In the genomic region with DNA sequence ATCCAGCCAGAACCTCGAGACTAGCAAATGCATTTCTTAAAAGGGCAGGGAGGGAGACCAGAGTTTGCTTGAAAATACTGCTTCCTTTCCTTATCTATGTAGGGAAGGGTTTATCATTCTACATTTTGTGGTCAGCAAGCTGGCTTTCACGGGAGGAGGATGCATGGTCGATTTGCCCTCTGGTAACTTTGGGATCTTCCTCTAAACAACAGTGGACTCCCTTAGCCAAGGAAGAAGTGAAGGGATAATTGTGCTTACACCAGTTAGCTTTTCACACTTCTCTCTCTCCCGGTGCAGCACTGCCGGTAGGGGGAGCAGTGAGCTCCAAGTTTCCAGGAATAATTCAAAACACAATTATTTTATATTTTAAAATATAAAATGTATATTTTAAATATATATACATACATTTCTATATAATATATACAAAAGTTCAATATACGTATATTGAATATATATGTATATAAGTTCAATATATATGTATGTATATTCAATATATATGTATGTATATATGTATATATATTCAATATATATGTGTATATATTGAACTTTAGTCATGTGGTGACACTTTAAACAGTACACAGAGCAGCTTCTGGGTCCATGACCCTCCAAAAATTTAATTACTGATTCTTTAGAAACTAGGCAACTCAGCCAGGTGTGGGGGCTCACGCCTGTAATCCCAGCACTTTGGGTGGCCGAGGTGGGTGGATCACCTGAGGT, we compare ENCODE assay signal across 8 cellular contexts. TPM values are rescaled to one million over a fixed set of nuclear protein-coding genes. Genes with fewer than 3 reads are reported as not detected.
DNase-seq lines count a peak whose midpoint lies in the region; ATAC-seq and TF ChIP-seq lines count a peak whose summit lies in the region.

No MANE protein-coding gene starts in this region.

- TF ChIP-seq POLR2A in right lobe of liver (IDR thresholded peaks at IDR 0.05): peak; percentile 11

- H3K4me1 ChIP-seq in Loucy (ENCODE audit: insufficient read depth, low read length, poor library complexity, severe bottlenecking) (peaks cover 15% of the 10 kb centered on the region), ectodermal cell (ENCODE audit: control insufficient read depth, insufficient read depth, low read length) (peaks cover 18% of the 10 kb centered on the region), right lobe of liver (peaks cover 0 to 59% (median 22%) of the 10 kb centered on the region in 4 donors)

- no peaks in the 10 kb centered on the region for H3K27me3 ChIP-seq in Loucy (ENCODE audit: insufficient read depth, low read length, poor library complexity, severe bottlenecking)
- no peaks in the 10 kb centered on the region for H3K27me3 ChIP-seq in ectodermal cell (ENCODE audit: control insufficient read depth, insufficient read depth, low read length, poor library complexity, severe bottlenecking)
- no peaks in the 10 kb centered on the region for H3K27me3 ChIP-seq in right lobe of liver

- DNase-seq in DMS53 treated with DMSO at 0.1 percent for 48 hours (lab: John Stamatoyannopoulos, UW; ENCODE audit: unreplicated experiment): peak; percentile 46
- peak; percentile 41 to 51 for DNase-seq in activated CD4-positive, alpha-beta T cell treated with anti-CD3 and anti-CD28 coated beads, Interleukin-2, amount 50 U/mL, for 4 hours
- peak; percentile 58 to 70 (median 65) for DNase-seq in right lobe of liver
- peak; percentile 59 for DNase-seq in stimulated activated CD4-positive, alpha-beta T cell treated with anti-CD3 and anti-CD28 coated beads, Interleukin-4, amount 100 ng/mL, for 1 hour

- H3K9ac ChIP-seq in Loucy (ENCODE audit: low read depth, low read length, poor library complexity, severe bottlenecking): no peak overlapping the region

- H3K36me3 ChIP-seq in Loucy (ENCODE audit: insufficient read depth, low read length) (peaks cover 30% of the 10 kb centered on the region; the same call in 1 of the 2 replicates), ectodermal cell (ENCODE audit: control insufficient read depth, insufficient read depth, low read length) (peaks cover 7% of the 10 kb centered on the region), right lobe of liver (peaks cover 0 to 4% (median 0%) of the 10 kb centered on the region in 4 donors)

- H3K4me3 ChIP-seq in Loucy (ENCODE audit: low read length, poor library complexity, severe bottlenecking) (no peak overlapping the region), ectodermal cell (ENCODE audit: insufficient read depth, low read depth, low read length) (no peak overlapping the region), right lobe of liver (peak overlapping the region; percentile 52 to 66 (median 65))

- TF ChIP-seq CTCF in Loucy (conservative IDR thresholded peaks at IDR 0.05; ENCODE audit: low read length): peak; percentile 60
- peak; percentile 52 to 92 (median 90) for TF ChIP-seq CTCF in right lobe of liver (IDR thresholded peaks at IDR 0.05)

- H3K27ac ChIP-seq in ectodermal cell (ENCODE audit: insufficient read depth, low read depth, low read length, poor library complexity, severe bottlenecking) (peak overlapping the region; percentile 80), right lobe of liver (peak overlapping the region; percentile 80 to 85 (median 84))

- no peaks in the 10 kb centered on the region for H3F3A ChIP-seq in Loucy (ENCODE audit: low read depth)

- H2AFZ ChIP-seq in Loucy (ENCODE audit: low read length): no peak overlapping the region

- no peaks in the 10 kb centered on the region for H3K9me2 ChIP-seq in Loucy (replicated peaks; ENCODE audit: low read depth, low read length)

- 51 to 63% methylated on average over 5 to 6 of the region's 8 CpGs for WGBS in ectodermal cell, 2 experiments
- 18% methylated on average over 8 of the region's 8 CpGs for WGBS in right lobe of liver (ENCODE audit: insufficient coverage, low coverage, low lambda C conversion rate, missing lambda C conversion rate)

- H4K20me1 ChIP-seq in Loucy (ENCODE audit: insufficient read depth, low read length, poor library complexity, severe bottlenecking): peaks cover 4% of the 10 kb centered on the region

- intact Hi-C loops in right lobe of liver (cut with DNase I): no loop called here

- H3K9me3 ChIP-seq in Loucy (ENCODE audit: insufficient read depth, low read depth, low read length) (no peaks in the 10 kb centered on the region), ectodermal cell (ENCODE audit: control insufficient read depth, low read length) (no peaks in the 10 kb centered on the region), right lobe of liver (no peaks in the 10 kb centered on the region)

- no peaks in the 10 kb centered on the region for H3K79me2 ChIP-seq in Loucy (ENCODE audit: insufficient read depth, low read length)

- ATAC-seq in right lobe of liver (peak; percentile 27 to 50 (median 46)), GM19328 (IDR thresholded peaks at IDR 0.05; ENCODE audit: unreplicated experiment) (no peak), HG03097 (IDR thresholded peaks at IDR 0.05; ENCODE audit: low FRiP score, unreplicated experiment) (no peak)

- no peak overlapping the region for H3K4me2 ChIP-seq in Loucy (ENCODE audit: low read depth, low read length, poor library complexity, severe bottlenecking)

RNA-seq across cellular contexts. Expression of gene ACACB, which starts 4.5 kb away (rescaled TPM):
- 7.8 TPM for polyA plus RNA-seq in ectodermal cell (2013, experiment 1 of 4)
- polyA plus RNA-seq in ectodermal cell (2013, experiment 2 of 4): 8.1 TPM
- polyA plus RNA-seq in ectodermal cell (2013, experiment 3 of 4): 6.3 TPM
- polyA plus RNA-seq in ectodermal cell (2013, experiment 4 of 4): 7.0 TPM
- 100 to 1,000 TPM; 107 to 237 (median 187) TPM for total RNA-seq in right lobe of liver

RNA-seq across cellular contexts. Expression of gene UNG, which starts 14.5 kb away (rescaled TPM):
- 129 TPM for polyA plus RNA-seq in ectodermal cell (2013, experiment 1 of 4)
- 141 TPM for polyA plus RNA-seq in ectodermal cell (2013, experiment 2 of 4)
- 90.9 TPM for polyA plus RNA-seq in ectodermal cell (2013, experiment 3 of 4)
- polyA plus RNA-seq in ectodermal cell (2013, experiment 4 of 4): 95.9 TPM
- total RNA-seq in right lobe of liver: 10 to 100 TPM; 16.3 to 42.7 (median 21.2) TPM

RNA-seq across cellular contexts. Expression of gene ALKBH2, which starts 18.7 kb away (rescaled TPM):
- 27.0 TPM for polyA plus RNA-seq in ectodermal cell (2013, experiment 1 of 4)
- polyA plus RNA-seq in ectodermal cell (2013, experiment 2 of 4): 30.2 TPM
- 33.6 TPM for polyA plus RNA-seq in ectodermal cell (2013, experiment 3 of 4)
- 30.0 TPM for polyA plus RNA-seq in ectodermal cell (2013, experiment 4 of 4)
- 10 to 100 TPM in 4 of 6 experiments, 1 to 10 TPM in 2; 6.1 to 19.3 (median 17.1) TPM for total RNA-seq in right lobe of liver

RNA-seq across cellular contexts. Expression of gene USP30, which starts 59.6 kb away (rescaled TPM):
- polyA plus RNA-seq in ectodermal cell (2013, experiment 1 of 4): 15.6 TPM
- polyA plus RNA-seq in ectodermal cell (2013, experiment 2 of 4): 17.2 TPM
- polyA plus RNA-seq in ectodermal cell (2013, experiment 3 of 4): 18.8 TPM
- polyA plus RNA-seq in ectodermal cell (2013, experiment 4 of 4): 17.6 TPM
- total RNA-seq in right lobe of liver: 10 to 100 TPM in 3 of 6 experiments, 1 to 10 TPM in 3; 6.4 to 17.6 (median 11.0) TPM

Comparison
In these comparisons a context has a peak if more than half of its experiments do, and no peak if none do; other contexts are left out.
1. H3K4me3 ChIP-seq: peak in right lobe of liver (3 of 3); none in Loucy (single experiment) and ectodermal cell (single experiment).
2. ATAC-seq: peak in right lobe of liver (4 of 4); none in GM19328 (single experiment) and HG03097 (single experiment).
3. Peak in every context shown above with its lines, with median percentiles within 50 percentile points of each other: DNase-seq.